Comparison of ENCODE assay signal across 8 cellular contexts in genomic region chr13:94601446-94602431, GRCh38. TPM values are rescaled to one million over a fixed set of nuclear protein-coding genes. Genes with fewer than 3 reads are reported as not detected.
DNase-seq lines count a peak whose midpoint lies in the region; ATAC-seq and TF ChIP-seq lines count a peak whose summit lies in the region.

Gene GPR180, plus strand, starts transcription at chr13:94601857. Its CDS starts 71 bp downstream, at chr13:94601928.

- peak within 1 kb of the TSS; percentile 60 to 74 for H3K27ac Mint-ChIP-seq in natural killer cell

- no peaks in the 10 kb centered on the region for H3K27me3 Mint-ChIP-seq in natural killer cell (ENCODE audit: low read depth in 2 of 2)

- peaks cover 8% of the 10 kb centered on the region for H3K4me1 ChIP-seq in RWPE2 (ENCODE audit: insufficient read depth, poor library complexity, severe bottlenecking)

- peaks cover 23% of the 10 kb centered on the region for H3K36me3 ChIP-seq in RWPE2 (ENCODE audit: low read depth)

- H3K9me3 Mint-ChIP-seq in natural killer cell = no peaks in the 10 kb centered on the region

- H3K27me3 ChIP-seq in RWPE2 (ENCODE audit: insufficient read depth, poor library complexity, severe bottlenecking) = no peaks in the 10 kb centered on the region

- peak; percentile 99 for ATAC-seq in RWPE2 (ENCODE audit: low read depth)
- ATAC-seq in natural killer cell = peak; percentile 97 to 98 (median 98)

- H3K27ac ChIP-seq in RWPE2 (ENCODE audit: poor library complexity, severe bottlenecking) = peak within 1 kb of the TSS; percentile 52

- DNase-seq in ELF-1 (ENCODE audit: low read depth, low spot score) (peak; percentile 99), H4 (ENCODE audit: low spot score) (peak; percentile 97), LNCaP clone FGC (ENCODE audit: low read depth) (peak; percentile 98), RWPE2 (ENCODE audit: low spot score) (peak; percentile 98), fibroblast of pulmonary artery (ENCODE audit: low read depth) (peak; percentile 100), natural killer cell (peak; percentile 72)
- peak; percentile 84 for DNase-seq in activated effector memory CD4-positive, alpha-beta T cell treated with Interleukin-2 at 50 U/mL for 16 hours
- DNase-seq in stimulated activated naive CD4-positive, alpha-beta T cell (lab: John Stamatoyannopoulos, UW) = peak; percentile 78 to 90 (median 84)

- peak within 1 kb of the TSS; percentile 86 for H3K4me3 Mint-ChIP-seq in natural killer cell

- H3K9me3 ChIP-seq in RWPE2 (ENCODE audit: severe bottlenecking) = no peaks in the 10 kb centered on the region

- intact Hi-C loops in natural killer cell (cut with micrococcal nuclease) = no loop called here

- peaks cover 5% of the 10 kb centered on the region for H3K36me3 Mint-ChIP-seq in natural killer cell

- H3K4me3 ChIP-seq in LNCaP clone FGC (ENCODE audit: low read depth, low read length) (peak within 1 kb of the TSS; percentile 77), RWPE2 (ENCODE audit: severe bottlenecking) (peak within 1 kb of the TSS; percentile 59), fibroblast of pulmonary artery (replicated peaks; ENCODE audit: low read depth, low read length) (peak within 1 kb of the TSS; percentile 83)

- TF ChIP-seq CTCF in LNCaP clone FGC (IDR thresholded peaks at IDR 0.05; ENCODE audit: control insufficient read depth, extremely low read depth, insufficient read depth) (no peak), RWPE2 (IDR thresholded peaks at IDR 0.05; ENCODE audit: poor library complexity, severe bottlenecking) (no peak), fibroblast of pulmonary artery (IDR thresholded peaks at IDR 0.05; ENCODE audit: low read length, missing control alignments) (no peak), natural killer cell (IDR thresholded peaks at IDR 0.05) (no peak)

- H3K4me1 Mint-ChIP-seq in natural killer cell = peaks cover 17 to 22% of the 10 kb centered on the region in 2 donors

RNA-seq across cellular contexts. Expression of gene GPR180, which starts in this region (rescaled TPM):
- total RNA-seq in H4 (2014; rRNA removed; shearing (Covaris generic)) = 2.5 and 3.7 TPM in 2 replicates
- total RNA-seq in natural killer cell = 1 to 10 TPM; 2.0 to 2.9 (median 2.7) TPM

Comparison
In these comparisons a context has a peak if more than half of its experiments do, and no peak if none do; other contexts are left out.
1. Peak in every context shown above with its lines: DNase-seq, ATAC-seq, H3K4me3 ChIP-seq and H3K27ac ChIP-seq.